1 cellular context compared by ENCODE assay signal in genomic region chr7:55016746-55017090, GRCh38.
TF ChIP-seq lines count a peak whose summit lies in the region.

No MANE protein-coding gene starts in this region.

TF ChIP-seq in IMR-90, 13 proteins besides CTCF, POLR2A, EP300 and RAD21 (continued from another document):
- TF ChIP-seq ELK1 (IDR thresholded peaks at IDR 0.05; ENCODE audit: borderline replicate concordance, low read depth, low read length): no peak
- no peak for TF ChIP-seq CEBPB (IDR thresholded peaks at IDR 0.05; ENCODE audit: low read depth, low read length)
- no peak for TF ChIP-seq RCOR1 (IDR thresholded peaks at IDR 0.05; ENCODE audit: insufficient replicate concordance, low read length)
- no peak for TF ChIP-seq MAZ (IDR thresholded peaks at IDR 0.05; ENCODE audit: borderline replicate concordance, low read depth, low read length)
TF ChIP-seq in IMR-90: peak in this region for 0.
